In the genomic region with DNA sequence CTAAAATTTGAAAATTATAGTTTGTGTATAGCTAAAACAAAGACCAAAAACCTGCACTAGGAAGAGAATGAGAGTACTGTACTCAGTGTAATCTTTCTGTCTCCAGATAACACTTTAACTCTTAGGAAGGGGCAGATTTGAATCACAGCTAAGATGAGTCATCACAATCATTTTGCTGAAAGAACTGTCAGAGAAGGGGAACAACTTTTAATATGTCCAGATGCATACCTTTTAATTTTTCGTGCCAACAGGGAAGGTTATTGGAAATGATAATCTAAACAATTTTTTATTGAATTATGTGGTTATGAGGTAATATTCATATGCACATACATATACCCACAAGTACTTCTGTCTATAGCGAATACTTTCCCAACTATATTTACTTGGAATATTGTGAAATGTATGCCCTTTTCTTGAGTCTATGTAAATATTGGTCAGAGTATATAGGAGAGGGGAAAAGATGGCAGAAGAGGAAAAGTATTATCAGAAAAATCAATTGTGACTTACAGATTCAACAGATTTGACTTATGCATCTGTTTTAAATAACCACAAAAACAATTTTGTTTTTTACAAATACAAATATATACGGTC, we compare ENCODE assay signal across 1 cellular context.
TF ChIP-seq lines count a peak whose summit lies in the region.

No MANE protein-coding gene starts in this region.

TF ChIP-seq in A549, 52 proteins besides CTCF, POLR2A, EP300 and RAD21 (continued from another document):
- TF ChIP-seq FOSL2 (IDR thresholded peaks at IDR 0.05) (peak; percentile 66), FOSL2 (CRISPR knock-in tag; IDR thresholded peaks at IDR 0.05) (peak; percentile 90), CEBPB (IDR thresholded peaks at IDR 0.05) (peak; percentile 53 to 75; a peak in 3 of 4 replicates)
